Comparison of ENCODE assay signal across 13 cellular contexts in the genomic region with DNA sequence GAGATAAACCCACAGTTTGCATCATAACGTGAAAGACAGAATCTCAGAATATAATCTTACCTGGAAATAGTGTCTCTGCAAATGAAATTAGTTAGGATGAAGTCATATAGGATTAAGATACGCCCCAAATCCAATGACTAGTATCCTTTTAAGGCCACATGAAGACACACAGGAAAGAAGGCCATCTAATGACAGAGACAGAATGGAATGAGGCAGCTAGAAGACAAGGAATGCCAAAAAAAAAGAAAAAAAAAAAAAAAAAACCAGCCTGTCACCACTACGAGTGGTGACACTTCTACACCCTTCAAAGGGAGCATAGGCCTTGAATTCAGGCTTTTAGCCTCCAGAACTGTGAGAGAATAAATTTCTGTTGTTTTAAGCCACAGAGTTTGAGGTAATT.
"Had no signal": no experiment of that assay in that cellular context is flagged by ENCODE, and none has a peak within 500 bp of the region (broad histone marks: within the 10 kb centered on the region; RNA-seq: fewer than 3 reads in every experiment).

No MANE protein-coding gene starts in this region.

- H3K9me3 ChIP-seq: colonic mucosa, lower lobe of right lung, pancreas had no signal

- DNase-seq: colonic mucosa; dermis blood vessel endothelial cell; erythroblast; islet precursor cell; left lung; lower lobe of right lung; naive B cell; occipital lobe; pancreas; right cardiac atrium; stimulated activated CD4-positive, alpha-beta T cell treated with anti-CD3 and anti-CD28 coated beads, Interleukin-2, amount 100 ng/mL, for 48 hours; stimulated activated naive CD4-positive, alpha-beta T cell treated with Interleukin-2 at 50 U/mL for 16 hours had no signal

- ATAC-seq: left lung, lower lobe of right lung, pancreas, right cardiac atrium had no signal

- H3K4me1 ChIP-seq: colonic mucosa, pancreas had no signal

- H3K36me3 ChIP-seq: colonic mucosa, left lung, lower lobe of right lung, pancreas had no signal

- H3K4me3 ChIP-seq: colonic mucosa, left lung, lower lobe of right lung, pancreas, smooth muscle cell had no signal

- H3K27ac ChIP-seq: colonic mucosa, left lung, lower lobe of right lung, pancreas had no signal

- H3K4me2 ChIP-seq: smooth muscle cell had no signal

- H3K27me3 ChIP-seq: colonic mucosa, left lung, pancreas had no signal
